9 cellular contexts compared by ENCODE assay signal in genomic region chrX:134622056-134622812, GRCh38. TPM values are rescaled to one million over a fixed set of nuclear protein-coding genes. Genes with fewer than 3 reads are reported as not detected.
DNase-seq lines count a peak whose midpoint lies in the region; ATAC-seq and TF ChIP-seq lines count a peak whose summit lies in the region.
"Had no signal": no experiment of that assay in that cellular context is flagged by ENCODE, and none has a peak within 500 bp of the region (broad histone marks: within the 10 kb centered on the region; RNA-seq: fewer than 3 reads in every experiment).

No MANE protein-coding gene starts in this region.

- no peaks in the 10 kb centered on the region for H3K27me3 ChIP-seq in smooth muscle cell (ENCODE audit: low read depth)

- intact Hi-C loops in dendritic cell treated with granulocyte-macrophage colony-stimulating factor and Interleukin-4, amounts not matched to agents 40 ng/mL and 50 ng/mL, for 4 days (cut with micrococcal nuclease), result no loop called here

- H3K9me3 Mint-ChIP-seq in dendritic cell treated with granulocyte-macrophage colony-stimulating factor and Interleukin-4, amounts not matched to agents 40 ng/mL and 50 ng/mL, for 4 days, result no peaks in the 10 kb centered on the region

- peaks cover 5% of the 10 kb centered on the region for H3F3A ChIP-seq in smooth muscle cell (ENCODE audit: low read depth)

- TF ChIP-seq CTCF in smooth muscle cell (IDR thresholded peaks at IDR 0.05; ENCODE audit: borderline replicate concordance, insufficient read depth, poor library complexity, severe bottlenecking), result no peak

- peak overlapping the region; percentile 41 for H3K27ac Mint-ChIP-seq in dendritic cell treated with granulocyte-macrophage colony-stimulating factor and Interleukin-4, amounts not matched to agents 40 ng/mL and 50 ng/mL, for 4 days

- H3K4me1 Mint-ChIP-seq in dendritic cell treated with granulocyte-macrophage colony-stimulating factor and Interleukin-4, amounts not matched to agents 40 ng/mL and 50 ng/mL, for 4 days (ENCODE audit: low read depth), result peaks cover 11% of the 10 kb centered on the region

- no peaks in the 10 kb centered on the region for H4K20me1 ChIP-seq in smooth muscle cell (ENCODE audit: low read depth)

- H3K9ac ChIP-seq in smooth muscle cell (ENCODE audit: low read depth), result no peak overlapping the region

- H3K36me3 Mint-ChIP-seq in dendritic cell treated with granulocyte-macrophage colony-stimulating factor and Interleukin-4, amounts not matched to agents 40 ng/mL and 50 ng/mL, for 4 days (ENCODE audit: low read depth), result no peaks in the 10 kb centered on the region
- H3K36me3 Mint-ChIP-seq: brain had no signal

- no peaks in the 10 kb centered on the region for H3K36me3 ChIP-seq in smooth muscle cell (ENCODE audit: low read depth)

- no peak overlapping the region for H3K4me3 Mint-ChIP-seq in dendritic cell treated with granulocyte-macrophage colony-stimulating factor and Interleukin-4, amounts not matched to agents 40 ng/mL and 50 ng/mL, for 4 days
- H3K4me3 Mint-ChIP-seq: brain had no signal

- no peak overlapping the region for H2AFZ ChIP-seq in smooth muscle cell (ENCODE audit: low read depth)

- no peaks in the 10 kb centered on the region for H3K9me3 ChIP-seq in smooth muscle cell (replicated peaks; ENCODE audit: low read depth)

- no peaks in the 10 kb centered on the region for H3K4me1 ChIP-seq in smooth muscle cell (ENCODE audit: low read depth)

- H3K4me2 ChIP-seq in smooth muscle cell, result peak overlapping the region; percentile 40

- WGBS in smooth muscle cell (ENCODE audit: low lambda C conversion rate), result 27% methylated on average over 6 of the region's 6 CpGs

- no peaks in the 10 kb centered on the region for H3K27me3 Mint-ChIP-seq in dendritic cell treated with granulocyte-macrophage colony-stimulating factor and Interleukin-4, amounts not matched to agents 40 ng/mL and 50 ng/mL, for 4 days

- no peak overlapping the region for H3K4me3 ChIP-seq in smooth muscle cell

- no peaks in the 10 kb centered on the region for H3K79me2 ChIP-seq in smooth muscle cell (ENCODE audit: low read depth)

- peak overlapping the region; percentile 69 for H3K27ac ChIP-seq in smooth muscle cell (ENCODE audit: low read depth)
- H3K27ac ChIP-seq in substantia nigra (ENCODE audit: low read depth, low read length, poor library complexity, severe bottlenecking), result no peak overlapping the region

- DNase-seq in activated T-cell treated with anti-CD3 and anti-CD28 coated beads for 24 hours (ENCODE audit: low read depth), result peak; percentile 15
- DNase-seq in activated T-cell treated with anti-CD3 and anti-CD28 coated beads, Interleukin-2, amount 50 U/mL, for 1 hour, result no peak
- peak; percentile 78 for DNase-seq in NCI-H226
- no peak for DNase-seq in smooth muscle cell (lab: John Stamatoyannopoulos, UW; ENCODE audit: unreplicated experiment)
- DNase-seq in substantia nigra (lab: John Stamatoyannopoulos, UW), result no peak

- ATAC-seq in HG02588 (IDR thresholded peaks at IDR 0.05; ENCODE audit: unreplicated experiment) (peak; percentile 91), GM21381 (IDR thresholded peaks at IDR 0.05; ENCODE audit: unreplicated experiment) (no peak)

RNA-seq across cellular contexts. Expression of gene PLAC1, which starts 36.0 kb away (rescaled TPM):
- total RNA-seq in smooth muscle cell, result 0.31 and 1.0 TPM in 2 replicates
- polyA plus RNA-seq in smooth muscle cell, result 1.1 TPM in 2 replicates

Comparison
In these comparisons a context has a peak if more than half of its experiments do, and no peak if none do; other contexts are left out.
1. DNase-seq: peak in activated T-cell treated with anti-CD3 and anti-CD28 coated beads for 24 hours (single experiment) and NCI-H226 (single experiment); none in activated T-cell treated with anti-CD3 and anti-CD28 coated beads, Interleukin-2, amount 50 U/mL, for 1 hour (single experiment), smooth muscle cell (single experiment) and substantia nigra (0 of 49).